In genomic region chr17:20228410-20228809, GRCh38 we compare ENCODE assay signal across 20 cellular contexts.
"Had no signal": no experiment of that assay in that cellular context is flagged by ENCODE, and none has a peak within 500 bp of the region (broad histone marks: within the 10 kb centered on the region; RNA-seq: fewer than 3 reads in every experiment).

No MANE protein-coding gene starts in this region.

- ATAC-seq: activated T-cell treated with anti-CD3 and anti-CD28 coated beads, Interleukin-2, amount 50 U/mL, for 4 hours; heart right ventricle; pancreas had no signal

- FAIRE-seq: keratinocyte, pancreas had no signal

- DNase-seq: activated CD4-positive, alpha-beta memory T cell treated with anti-CD3 and anti-CD28 coated beads for 36 hours; activated CD4-positive, CD25-positive, alpha-beta regulatory T cell treated with anti-CD3 and anti-CD28 coated beads, Interleukin-2, amount 50 U/mL, for 72 hours; activated effector memory CD4-positive, alpha-beta T cell treated with anti-CD3 and anti-CD28 coated beads, Interleukin-2, amount 50 U/mL, for 16 hours; activated T-cell treated with anti-CD3 and anti-CD28 coated beads, Interleukin-2, amount 50 U/mL, for 4 hours; aorta; effector memory CD4-positive, alpha-beta T cell; gastrocnemius medialis; heart right ventricle; left ventricle myocardium inferior; mesendoderm; pancreas; retina; stimulated activated CD4-positive, alpha-beta T cell treated with anti-CD3 and anti-CD28 coated beads, Interleukin-4, amount 100 ng/mL, for 4 hours; stomach had no signal

- H3K4me3 Mint-ChIP-seq: activated CD4-positive, alpha-beta memory T cell treated with anti-CD3 and anti-CD28 coated beads for 36 hours; activated naive CD8-positive, alpha-beta T cell; activated T-cell treated with anti-CD3 and anti-CD28 coated beads, Interleukin-2, amount 50 U/mL, for 4 hours had no signal

- H3K27ac Mint-ChIP-seq: activated CD4-positive, alpha-beta memory T cell treated with anti-CD3 and anti-CD28 coated beads for 36 hours; activated naive CD8-positive, alpha-beta T cell had no signal

- H3K36me3 ChIP-seq: gastrocnemius medialis, pancreas, vagina had no signal

- H3K27me3 Mint-ChIP-seq: activated CD4-positive, alpha-beta memory T cell treated with anti-CD3 and anti-CD28 coated beads for 36 hours; activated naive CD8-positive, alpha-beta T cell had no signal

- H3K9me3 Mint-ChIP-seq: activated CD4-positive, alpha-beta memory T cell treated with anti-CD3 and anti-CD28 coated beads for 36 hours; activated T-cell treated with anti-CD3 and anti-CD28 coated beads, Interleukin-2, amount 50 U/mL, for 4 hours had no signal

- H3K4me3 ChIP-seq: cardiac muscle cell, coronary artery, gastrocnemius medialis, heart right ventricle, left ventricle myocardium inferior, pancreas, stomach, tibial nerve, vagina had no signal

- H3K27me3 ChIP-seq: cardiac muscle cell, gastrocnemius medialis, heart right ventricle, pancreas, stomach, tibial nerve, vagina had no signal

- H3K9me3 ChIP-seq: gastrocnemius medialis, heart right ventricle, left ventricle myocardium inferior, pancreas, stomach, tibial nerve, vagina had no signal

- H3K4me1 ChIP-seq: pancreas, vagina had no signal

- H3K36me3 Mint-ChIP-seq: activated naive CD8-positive, alpha-beta T cell had no signal

- H3K27ac ChIP-seq: cardiac muscle cell, coronary artery, heart right ventricle, left ventricle myocardium inferior, pancreas, stomach, tibial nerve, vagina had no signal
